9 cellular contexts compared by ENCODE assay signal in genomic region chr6:148700713-148701392, GRCh38. TPM values are rescaled to one million over a fixed set of nuclear protein-coding genes. Genes with fewer than 3 reads are reported as not detected.
DNase-seq lines count a peak whose midpoint lies in the region; ATAC-seq, FAIRE-seq and TF ChIP-seq lines count a peak whose summit lies in the region.
"Had no signal": no experiment of that assay in that cellular context is flagged by ENCODE, and none has a peak within 500 bp of the region (broad histone marks: within the 10 kb centered on the region; RNA-seq: fewer than 3 reads in every experiment).

No MANE protein-coding gene starts in this region.

- peak overlapping the region; percentile 61 for H3K4me3 ChIP-seq in CD8-positive, alpha-beta memory T cell (ENCODE audit: low read length)
- H3K4me3 ChIP-seq: SJCRH30 had no signal

- H3K9me3 Mint-ChIP-seq in CD8-positive, alpha-beta memory T cell, result peaks cover 0 to 8% (median 0%) of the 10 kb centered on the region in 5 donors
- peaks cover 38% of the 10 kb centered on the region for H3K9me3 Mint-ChIP-seq in WTC11

- H3K27ac ChIP-seq in CD8-positive, alpha-beta memory T cell (ENCODE audit: low read depth, low read length), result no peak overlapping the region
- H3K27ac ChIP-seq: SJCRH30 had no signal

- peak in 2 of 5 donors; percentile 33 to 50 for DNase-seq in CD8-positive, alpha-beta memory T cell
- DNase-seq in WTC11 (ENCODE audit: low spot score) (no peak), frontal cortex (ENCODE audit: low spot score in 2 of 2) (peak; percentile 25 to 45), retina (peak; percentile 22), NCI-H2081 (lab: John Stamatoyannopoulos, UW) (no peak), NCI-H2171 (lab: John Stamatoyannopoulos, UW) (no peak)

- POLR2A ChIA-PET in CD8-positive, alpha-beta memory T cell (lab: Charles Lee), result interaction anchor here (0.7 kb wide), 1 partner anchor 674 kb away, joined by 4 read pairs; no protein-coding TSS in a partner anchor
- POLR2A ChIA-PET in WTC11 (lab: Charles Lee), result no interaction called here

- H3K27me3 ChIP-seq in CD8-positive, alpha-beta memory T cell (ENCODE audit: insufficient read depth, low read length, poor library complexity, severe bottlenecking), result no peaks in the 10 kb centered on the region

- peak; percentile 89 for ATAC-seq in GM19324 (IDR thresholded peaks at IDR 0.05; ENCODE audit: low FRiP score, unreplicated experiment)
- ATAC-seq in HG03460 (IDR thresholded peaks at IDR 0.05; ENCODE audit: unreplicated experiment), result peak; percentile 83
- peak; percentile 76 for ATAC-seq in WTC11

- no peaks in the 10 kb centered on the region for H3K36me3 ChIP-seq in CD8-positive, alpha-beta memory T cell (ENCODE audit: insufficient read depth, low read length)
- H3K36me3 ChIP-seq: SJCRH30 had no signal

- H3K27me3 Mint-ChIP-seq in CD8-positive, alpha-beta memory T cell, result peaks cover 0 to 3% of the 10 kb centered on the region in 2 donors
- H3K27me3 Mint-ChIP-seq in WTC11 (ENCODE audit: low read depth), result peaks cover 43% of the 10 kb centered on the region

- no peaks in the 10 kb centered on the region for H3K4me1 ChIP-seq in CD8-positive, alpha-beta memory T cell (ENCODE audit: insufficient read depth, low read length)
- H3K4me1 ChIP-seq: SJCRH30 had no signal

- FAIRE-seq in frontal cortex (lab: Jason Lieb, UNC), result no peak

- peak overlapping the region; percentile 20 to 92 (median 78) for H3K27ac Mint-ChIP-seq in CD8-positive, alpha-beta memory T cell
- H3K27ac Mint-ChIP-seq in WTC11, result no peak overlapping the region

- H3K4me3 Mint-ChIP-seq in CD8-positive, alpha-beta memory T cell, result peak overlapping the region; percentile 78 to 90 (median 84)
- no peak overlapping the region for H3K4me3 Mint-ChIP-seq in WTC11

- peaks cover 12 to 25% (median 20%) of the 10 kb centered on the region in 3 donors for H3K4me1 Mint-ChIP-seq in CD8-positive, alpha-beta memory T cell
- peaks cover 10% of the 10 kb centered on the region for H3K4me1 Mint-ChIP-seq in WTC11

- CTCF ChIA-PET in CD8-positive, alpha-beta memory T cell (lab: Charles Lee), result no interaction called here
- CTCF ChIA-PET in WTC11 (lab: Charles Lee), result interaction anchor here (1.3 kb wide), 2 partner anchors 123 to 141 kb away, joined by 5 to 6 read pairs; no protein-coding TSS in a partner anchor

- H3K36me3 Mint-ChIP-seq in CD8-positive, alpha-beta memory T cell, result peaks cover 0 to 6% (median 1%) of the 10 kb centered on the region in 3 donors
- peaks cover 23% of the 10 kb centered on the region for H3K36me3 Mint-ChIP-seq in WTC11

- TF ChIP-seq CTCF in WTC11 (IDR thresholded peaks at IDR 0.05), result no peak

- no peaks in the 10 kb centered on the region for H3K9me3 ChIP-seq in CD8-positive, alpha-beta memory T cell (ENCODE audit: low read length)
- H3K9me3 ChIP-seq: SJCRH30 had no signal

TF ChIP-seq in WTC11, 78 proteins besides CTCF, POLR2A, EP300 and RAD21:
- TF ChIP-seq MLX (CRISPR knock-in tag; IDR thresholded peaks at IDR 0.05) (no peak), NFATC4 (CRISPR knock-in tag; IDR thresholded peaks at IDR 0.05) (no peak), IRF1 (CRISPR knock-in tag; IDR thresholded peaks at IDR 0.05) (no peak), HMGA2 (CRISPR knock-in tag; IDR thresholded peaks at IDR 0.05) (no peak), FOXK1 (CRISPR knock-in tag; IDR thresholded peaks at IDR 0.05) (no peak), ATF1 (CRISPR knock-in tag; IDR thresholded peaks at IDR 0.05) (no peak), ZNF263 (CRISPR knock-in tag; IDR thresholded peaks at IDR 0.05; ENCODE audit: low read depth) (no peak), ZNF121 (CRISPR knock-in tag; IDR thresholded peaks at IDR 0.05) (no peak)

RNA-seq across cellular contexts. Expression of gene UST, which starts 46.0 kb away (rescaled TPM):
- total RNA-seq in CD8-positive, alpha-beta memory T cell, result 1 to 10 TPM; 6.4 to 7.8 TPM
- polyA plus RNA-seq in CD8-positive, alpha-beta memory T cell, result 2.4 TPM
- 32.1 to 33.8 TPM (median 33.8 TPM) in 3 replicates for total RNA-seq in WTC11 (2021)
- total RNA-seq in frontal cortex, result 39.5 TPM

Comparison
In these comparisons a context has a peak if more than half of its experiments do, and no peak if none do; other contexts are left out.
1. DNase-seq: peak in frontal cortex (2 of 2) and retina (single experiment); none in WTC11 (single experiment), NCI-H2081 (0 of 2) and NCI-H2171 (single experiment).
2. Peak in every context shown above with its lines, with median percentiles within 50 percentile points of each other: ATAC-seq.